In the genomic region with DNA sequence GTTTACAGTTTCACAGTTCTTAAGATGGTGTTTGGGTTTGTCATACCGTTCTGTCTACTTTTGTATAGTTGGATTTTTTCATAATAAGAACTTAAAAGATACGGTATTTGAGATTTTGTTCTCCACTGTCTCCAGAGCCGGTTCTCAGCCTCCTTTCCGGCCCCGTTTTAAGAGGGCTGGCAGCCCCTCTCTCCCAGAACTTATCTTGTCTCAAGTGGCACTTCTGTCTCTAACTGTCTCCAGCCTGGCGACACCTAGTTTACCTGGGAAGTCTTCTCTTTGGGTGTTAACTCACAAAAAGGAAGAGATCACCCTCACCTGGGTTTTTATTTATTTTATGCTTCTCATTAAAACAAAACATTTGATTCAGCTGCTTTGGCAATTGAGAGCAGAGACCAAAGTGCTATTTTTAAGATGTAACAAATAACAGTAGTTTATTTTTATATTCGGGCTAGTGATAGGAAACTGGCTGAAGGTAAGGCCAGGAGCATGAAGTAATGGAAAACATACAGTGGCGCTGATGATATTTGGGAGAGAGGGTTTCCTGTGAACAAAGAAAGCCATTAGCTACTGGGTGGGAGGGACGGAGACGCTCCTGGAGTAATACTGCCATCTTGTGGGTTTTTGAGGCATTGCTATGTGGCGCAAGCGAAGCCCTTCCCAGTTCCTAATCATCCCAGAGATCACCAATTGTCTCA, we compare ENCODE assay signal across 8 cellular contexts. TPM values are rescaled to one million over a fixed set of nuclear protein-coding genes. Genes with fewer than 3 reads are reported as not detected.
A peak's percentile ranks its signal among the peaks of the same experiment; 100 is the strongest.
DNase-seq lines count a peak whose midpoint lies in the region; ATAC-seq and TF ChIP-seq lines count a peak whose summit lies in the region.

No MANE protein-coding gene starts in this region.

- H3K9me3 Mint-ChIP-seq in chondrocyte (ENCODE audit: low read depth) = no peaks in the 10 kb centered on the region

- H3K27ac Mint-ChIP-seq in chondrocyte (ENCODE audit: unreplicated experiment) = no peak overlapping the region

- peak; percentile 94 for TF ChIP-seq CTCF in chondrocyte (IDR thresholded peaks at IDR 0.05)

- no peaks in the 10 kb centered on the region for H3K27me3 Mint-ChIP-seq in chondrocyte (ENCODE audit: low read depth)

- H3K4me3 Mint-ChIP-seq in chondrocyte (ENCODE audit: unreplicated experiment) = no peak overlapping the region

- no peaks in the 10 kb centered on the region for H3K36me3 Mint-ChIP-seq in chondrocyte (ENCODE audit: low read depth)

- DNase-seq in Ammon's horn (ENCODE audit: low spot score) = peak; percentile 88
- peak; percentile 12 for DNase-seq in NCI-H2171 (lab: John Stamatoyannopoulos, UW)
- DNase-seq in activated CD4-positive, CD25-positive, alpha-beta regulatory T cell (lab: John Stamatoyannopoulos, UW) = peak in 3 of 4 experiments; percentile 5 to 20 (median 16)
- DNase-seq in chondrocyte (ENCODE audit: low spot score) = no peak
- DNase-seq in left kidney (ENCODE audit: low read depth, low spot score) = peak; percentile 89
- peak; percentile 47 to 66 for DNase-seq in stimulated activated CD4-positive, alpha-beta T cell treated with anti-CD3 and anti-CD28 coated beads, Interleukin-2, amount 100 ng/mL, for 48 hours

- peaks cover 9% of the 10 kb centered on the region for H3K4me1 Mint-ChIP-seq in chondrocyte (ENCODE audit: low read depth)

- ATAC-seq in GM18868 (IDR thresholded peaks at IDR 0.05; ENCODE audit: unreplicated experiment) (peak; percentile 77), HG03108 (IDR thresholded peaks at IDR 0.05; ENCODE audit: unreplicated experiment) (peak; percentile 87)

RNA-seq across cellular contexts. Expression of gene ACER2, which starts 48.3 kb away (rescaled TPM):
- 0.48 to 0.79 TPM (median 0.65 TPM) in 3 replicates for total RNA-seq in chondrocyte
